Comparison of ENCODE assay signal across 1 cellular context in the genomic region with DNA sequence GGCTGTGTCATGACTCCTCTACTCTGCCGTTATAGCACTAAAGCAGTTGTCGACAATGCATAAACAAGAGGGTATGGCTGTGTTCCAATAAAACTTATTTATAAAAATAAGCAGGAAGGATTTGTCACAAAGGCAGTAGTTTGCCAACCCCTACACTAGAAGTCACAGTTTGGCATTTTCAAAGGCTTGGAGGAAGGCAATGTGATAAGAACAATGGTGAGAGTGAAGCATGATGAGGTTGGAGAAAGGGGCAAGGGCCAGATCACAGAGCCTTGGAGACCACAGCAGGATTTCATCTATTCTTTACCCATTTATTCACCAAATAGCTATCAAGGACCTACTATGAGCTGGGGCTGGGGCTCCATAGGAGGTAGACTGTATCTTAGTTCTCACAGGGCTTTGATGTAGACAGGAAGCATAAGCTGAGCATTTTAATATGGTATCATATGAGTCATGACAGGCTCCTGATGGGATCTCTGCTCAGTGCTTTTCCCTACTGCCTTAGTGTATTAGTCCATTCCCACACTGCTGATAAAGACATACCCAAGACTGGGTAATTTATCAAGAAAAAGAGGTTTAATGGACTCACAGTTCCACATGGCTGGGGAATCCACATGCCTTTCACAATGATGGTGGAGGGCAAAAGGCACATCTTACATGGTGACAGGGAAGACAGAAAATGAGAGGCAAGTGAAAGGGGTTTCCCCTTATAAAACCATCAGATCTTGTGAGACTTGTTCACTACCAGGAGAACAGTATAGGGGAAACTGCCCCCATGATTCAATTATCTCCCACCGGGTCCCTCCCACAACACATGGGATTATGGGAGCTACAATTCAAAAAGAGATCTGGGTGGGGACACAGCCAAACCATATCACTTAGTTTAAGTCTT.
TF ChIP-seq lines count a peak whose summit lies in the region.

No MANE protein-coding gene starts in this region.

TF ChIP-seq in HepG2, 621 proteins besides CTCF, POLR2A, EP300 and RAD21:
- no peak for TF ChIP-seq ZNF564 (CRISPR knock-in tag; IDR thresholded peaks at IDR 0.05)
- TF ChIP-seq, protein P1, sequence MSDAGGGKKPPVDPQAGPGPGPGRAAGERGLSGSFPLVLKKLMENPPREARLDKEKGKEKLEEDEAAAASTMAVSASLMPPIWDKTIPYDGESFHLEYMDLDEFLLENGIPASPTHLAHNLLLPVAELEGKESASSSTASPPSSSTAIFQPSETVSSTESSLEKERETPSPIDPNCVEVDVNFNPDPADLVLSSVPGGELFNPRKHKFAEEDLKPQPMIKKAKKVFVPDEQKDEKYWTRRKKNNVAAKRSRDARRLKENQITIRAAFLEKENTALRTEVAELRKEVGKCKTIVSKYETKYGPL (CRISPR knock-in tag; IDR thresholded peaks at IDR 0.05), result no peak
- TF ChIP-seq ZNF263 (CRISPR knock-in tag; IDR thresholded peaks at IDR 0.05), result no peak
- TF ChIP-seq ZNF317 (CRISPR knock-in tag; IDR thresholded peaks at IDR 0.05), result no peak
- TF ChIP-seq, protein P2, sequence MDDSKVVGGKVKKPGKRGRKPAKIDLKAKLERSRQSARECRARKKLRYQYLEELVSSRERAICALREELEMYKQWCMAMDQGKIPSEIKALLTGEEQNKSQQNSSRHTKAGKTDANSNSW (CRISPR knock-in tag; IDR thresholded peaks at IDR 0.05; ENCODE audit: borderline replicate concordance), result no peak
- TF ChIP-seq, protein P3, sequence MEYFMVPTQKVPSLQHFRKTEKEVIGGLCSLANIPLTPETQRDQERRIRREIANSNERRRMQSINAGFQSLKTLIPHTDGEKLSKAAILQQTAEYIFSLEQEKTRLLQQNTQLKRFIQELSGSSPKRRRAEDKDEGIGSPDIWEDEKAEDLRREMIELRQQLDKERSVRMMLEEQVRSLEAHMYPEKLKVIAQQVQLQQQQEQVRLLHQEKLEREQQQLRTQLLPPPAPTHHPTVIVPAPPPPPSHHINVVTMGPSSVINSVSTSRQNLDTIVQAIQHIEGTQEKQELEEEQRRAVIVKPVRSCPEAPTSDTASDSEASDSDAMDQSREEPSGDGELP (IDR thresholded peaks at IDR 0.05; ENCODE audit: borderline replicate concordance, low read depth), result no peak
- TF ChIP-seq KLF16 (CRISPR knock-in tag; IDR thresholded peaks at IDR 0.05), result no peak
